ENCODE assay signal across 25 cellular contexts in genomic region chr5:91052977-91053732, GRCh38.
A peak's percentile ranks its signal among the peaks of the same experiment; 100 is the strongest.
DNase-seq lines count a peak whose midpoint lies in the region; ATAC-seq and TF ChIP-seq lines count a peak whose summit lies in the region.
"Had no signal": no experiment of that assay in that cellular context is flagged by ENCODE, and none has a peak within 500 bp of the region (broad histone marks: within the 10 kb centered on the region; RNA-seq: fewer than 3 reads in every experiment).

No MANE protein-coding gene starts in this region.

- no peak overlapping the region for H3K4me3 ChIP-seq in right atrium auricular region
- H3K4me3 ChIP-seq in adipocyte (ENCODE audit: low read length): peak overlapping the region; percentile 23
- H3K4me3 ChIP-seq in suprapubic skin: no peak overlapping the region
- H3K4me3 ChIP-seq: tibial nerve had no signal

- intact Hi-C loops in Right ventricle myocardium superior (cut with DNase I): no loop called here

- TF ChIP-seq POLR2A in suprapubic skin (IDR thresholded peaks at IDR 0.05): no peak

- H3K36me3 ChIP-seq in right atrium auricular region (no peaks in the 10 kb centered on the region), adipocyte (ENCODE audit: control insufficient read depth, insufficient read depth, low read length, severe bottlenecking) (no peaks in the 10 kb centered on the region), suprapubic skin (no peaks in the 10 kb centered on the region)
- H3K36me3 ChIP-seq: brain microvascular endothelial cell, tibial nerve had no signal

- no peaks in the 10 kb centered on the region for H3K9me3 ChIP-seq in right atrium auricular region
- H3K9me3 ChIP-seq in adipocyte (ENCODE audit: control insufficient read depth, low read length): no peaks in the 10 kb centered on the region
- no peaks in the 10 kb centered on the region for H3K9me3 ChIP-seq in suprapubic skin
- H3K9me3 ChIP-seq: tibial nerve had no signal

- DNase-seq in Right ventricle myocardium superior (no peak), right atrium auricular region (ENCODE audit: low spot score) (no peak), adipocyte (ENCODE audit: low read depth) (peak; percentile 63), iris pigment epithelial cell (ENCODE audit: low read depth) (peak; percentile 51), suprapubic skin (ENCODE audit: low spot score in 2 of 2) (no peak), A172 (ENCODE audit: low spot score) (no peak)
- DNase-seq: activated CD8-positive, alpha-beta T cell treated with anti-CD3 and anti-CD28 coated beads for 36 hours; activated T-cell treated with anti-CD3 and anti-CD28 coated beads, Interleukin-2, amount 50 U/mL, for 4 hours; brain microvascular endothelial cell; CD4-positive, CD25-positive, alpha-beta regulatory T cell; erythroblast; GF-D8; head of caudate nucleus; NCI-H1048; NCI-H2081; NCI-H510A; SHP77; stimulated activated CD4-positive, alpha-beta T cell treated with anti-CD3 and anti-CD28 coated beads, Interleukin-15, amount 100 ng/mL, for 24 hours; stimulated activated naive CD4-positive, alpha-beta T cell; T-helper 17 cell had no signal

- H3K27me3 ChIP-seq in right atrium auricular region (no peaks in the 10 kb centered on the region), adipocyte (replicated peaks; ENCODE audit: control insufficient read depth, insufficient read depth, low read length) (no peaks in the 10 kb centered on the region), suprapubic skin (no peaks in the 10 kb centered on the region)
- H3K27me3 ChIP-seq: brain microvascular endothelial cell, tibial nerve had no signal

- ATAC-seq in Right ventricle myocardium superior (ENCODE audit: poor library complexity) (peak; percentile 56), HG02610 (IDR thresholded peaks at IDR 0.05; ENCODE audit: unreplicated experiment) (no peak), HG03354 (IDR thresholded peaks at IDR 0.05; ENCODE audit: poor library complexity, severe bottlenecking, unreplicated experiment) (no peak)
- ATAC-seq: activated CD8-positive, alpha-beta T cell treated with anti-CD3 and anti-CD28 coated beads for 36 hours; activated T-cell treated with anti-CD3 and anti-CD28 coated beads, Interleukin-2, amount 50 U/mL, for 4 hours; natural killer cell treated with Interleukin-12 subunit alpha and Interleukin-12 subunit beta and Interleukin-15 and Interleukin-18, amount 100 ng/mL, for 72 hours; T-helper 17 cell; WTC11 had no signal

- H3K9ac ChIP-seq in adipocyte (ENCODE audit: low read length): peak overlapping the region; percentile 59

- TF ChIP-seq CTCF in right atrium auricular region (IDR thresholded peaks at IDR 0.05): no peak
- TF ChIP-seq CTCF in suprapubic skin (IDR thresholded peaks at IDR 0.05): no peak

- H3K27ac ChIP-seq in right atrium auricular region (no peak overlapping the region), suprapubic skin (peak overlapping the region; percentile 24)
- H3K27ac ChIP-seq: brain microvascular endothelial cell had no signal

- 46% methylated on average over 3 of the region's 3 CpGs for WGBS in suprapubic skin

- peaks cover 0 to 5% of the 10 kb centered on the region in 2 donors for H3K4me1 ChIP-seq in right atrium auricular region
- H3K4me1 ChIP-seq in adipocyte (ENCODE audit: control insufficient read depth, insufficient read depth, low read length): peaks cover 46% of the 10 kb centered on the region
- peaks cover 12% of the 10 kb centered on the region for H3K4me1 ChIP-seq in suprapubic skin

- no peak for TF ChIP-seq EP300 in suprapubic skin (IDR thresholded peaks at IDR 0.05)

Comparison
In these comparisons a context has a peak if more than half of its experiments do, and no peak if none do; other contexts are left out.
1. DNase-seq: peak in adipocyte (single experiment) and iris pigment epithelial cell (single experiment); none in Right ventricle myocardium superior (single experiment), right atrium auricular region (single experiment), suprapubic skin (0 of 2) and A172 (single experiment).